1 cellular context compared by ENCODE assay signal in the genomic region with DNA sequence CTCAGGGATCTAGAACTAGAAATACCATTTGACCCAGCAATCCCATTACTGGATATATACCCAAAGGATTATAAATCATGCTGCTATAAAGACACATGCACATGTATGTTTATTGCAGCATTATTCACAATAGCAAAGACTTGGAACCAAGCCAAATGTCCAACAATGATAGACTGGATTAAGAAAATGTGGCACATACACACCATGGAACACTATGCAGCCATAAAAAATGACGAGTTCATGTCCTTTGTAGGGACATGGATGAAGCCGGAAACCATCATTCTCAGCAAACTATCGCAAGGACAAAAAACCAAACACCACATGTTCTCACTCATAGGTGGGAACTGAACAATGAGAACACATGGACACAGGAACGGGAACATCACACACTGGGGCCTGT. TPM values are rescaled to one million over a fixed set of nuclear protein-coding genes. Genes with fewer than 3 reads are reported as not detected.
"Had no signal": no experiment of that assay in that cellular context is flagged by ENCODE, and none has a peak within 500 bp of the region (broad histone marks: within the 10 kb centered on the region; RNA-seq: fewer than 3 reads in every experiment).

No MANE protein-coding gene starts in this region.

RNA-seq across cellular contexts. Expression of a gene that starts 50.8 kb away (rescaled TPM):
- total RNA-seq: ascending aorta had no signal
